Comparison of ENCODE assay signal across 1 cellular context in genomic region chr2:85799215-85799956, GRCh38.
A peak's percentile ranks its signal among the peaks of the same experiment; 100 is the strongest.
TF ChIP-seq lines count a peak whose summit lies in the region.

No MANE protein-coding gene starts in this region.

TF ChIP-seq in HCT116, 20 proteins besides CTCF, POLR2A, EP300 and RAD21 (continued from another document):
- peak; percentile 93 for TF ChIP-seq MAX (IDR thresholded peaks at IDR 0.05)
- TF ChIP-seq EGR1 (IDR thresholded peaks at IDR 0.05; ENCODE audit: low read depth), result no peak
- TF ChIP-seq CEBPB (IDR thresholded peaks at IDR 0.05; ENCODE audit: low read depth), result no peak
- no peak for TF ChIP-seq SIN3A (IDR thresholded peaks at IDR 0.05; ENCODE audit: low read depth)
- no peak for TF ChIP-seq ZNF274 (IDR thresholded peaks at IDR 0.05; ENCODE audit: low read depth, low read length)
- TF ChIP-seq SRF (IDR thresholded peaks at IDR 0.05; ENCODE audit: low read depth), result no peak
- no peak for TF ChIP-seq ATF3 (IDR thresholded peaks at IDR 0.05)
- no peak for TF ChIP-seq YY1 (IDR thresholded peaks at IDR 0.05; ENCODE audit: extremely low read depth, insufficient replicate concordance, low read depth, low read length)
